Comparison of ENCODE assay signal across 24 cellular contexts in the genomic region with DNA sequence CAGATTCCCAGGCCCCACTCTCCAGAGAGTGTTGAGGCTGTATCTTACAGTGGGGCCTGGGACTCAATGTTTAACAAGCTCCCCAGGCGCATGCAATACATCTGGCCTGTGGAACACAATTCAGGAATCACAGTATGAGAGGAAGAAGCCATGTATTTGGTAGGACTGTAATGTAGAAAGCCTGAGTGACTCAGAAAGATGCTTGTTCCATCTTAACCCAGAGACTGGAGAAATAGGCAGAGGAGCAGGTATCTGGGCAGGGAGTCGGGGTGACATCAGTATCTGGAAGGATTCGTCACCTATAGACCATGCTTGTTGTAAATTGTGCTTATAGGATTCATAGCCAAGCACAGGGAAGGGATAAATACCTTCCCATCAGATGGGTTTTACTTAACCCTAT.
DNase-seq lines count a peak whose midpoint lies in the region; ATAC-seq and TF ChIP-seq lines count a peak whose summit lies in the region.
"Had no signal": no experiment of that assay in that cellular context is flagged by ENCODE, and none has a peak within 500 bp of the region (broad histone marks: within the 10 kb centered on the region; RNA-seq: fewer than 3 reads in every experiment).

No MANE protein-coding gene starts in this region.

- no peaks in the 10 kb centered on the region for H3K79me1 ChIP-seq in mesendoderm (ENCODE audit: low read length)

- POLR2A ChIA-PET in RWPE1 (lab: Yijun Ruan, JAX; ENCODE audit: low non-redundant PET) (no interaction called here), Caco-2 (lab: Charles Lee) (no interaction called here)

- no peaks in the 10 kb centered on the region for H3K9me3 Mint-ChIP-seq in Caco-2 (ENCODE audit: unreplicated experiment)
- H3K9me3 Mint-ChIP-seq: activated CD4-positive, alpha-beta memory T cell treated with anti-CD3 and anti-CD28 coated beads, Interleukin-2, amount 10 ng/mL, durations not matched to agents 7 days and 5 days; activated naive CD4-positive, alpha-beta T cell treated with anti-CD3 and anti-CD28 coated beads, Interleukin-2, amount 10 ng/mL, durations not matched to agents 7 days and 5 days; CD8-positive, alpha-beta memory T cell had no signal

- H3K36me3 Mint-ChIP-seq in Caco-2 (ENCODE audit: insufficient read depth, unreplicated experiment), result no peaks in the 10 kb centered on the region
- H3K36me3 Mint-ChIP-seq: activated naive CD4-positive, alpha-beta T cell treated with anti-CD3 and anti-CD28 coated beads, Interleukin-2, amount 10 ng/mL, durations not matched to agents 7 days and 5 days; CD8-positive, alpha-beta memory T cell had no signal

- no peak overlapping the region for H2AK5ac ChIP-seq in mesendoderm (ENCODE audit: low read length)

- no peak overlapping the region for H3K27ac Mint-ChIP-seq in Caco-2 (ENCODE audit: unreplicated experiment)
- H3K27ac Mint-ChIP-seq: activated CD4-positive, alpha-beta memory T cell treated with anti-CD3 and anti-CD28 coated beads, Interleukin-2, amount 10 ng/mL, durations not matched to agents 7 days and 5 days; activated naive CD4-positive, alpha-beta T cell treated with anti-CD3 and anti-CD28 coated beads, Interleukin-2, amount 10 ng/mL, durations not matched to agents 7 days and 5 days; CD8-positive, alpha-beta memory T cell; neural progenitor cell had no signal

- peaks cover 3% of the 10 kb centered on the region for H3K4me1 ChIP-seq in mesendoderm (ENCODE audit: control insufficient read depth, low read depth, low read length)
- H3K4me1 ChIP-seq in Caco-2, result peaks cover 9% of the 10 kb centered on the region
- H3K4me1 ChIP-seq: left lung had no signal

- no peaks in the 10 kb centered on the region for H3K79me2 ChIP-seq in mesendoderm (ENCODE audit: control insufficient read depth, insufficient read depth, low read length)

- H3K23ac ChIP-seq in mesendoderm (ENCODE audit: low read length), result no peak overlapping the region

- no peak overlapping the region for H3K4me2 ChIP-seq in mesendoderm (ENCODE audit: low read length)
- H3K4me2 ChIP-seq: neural progenitor cell had no signal

- no peak overlapping the region for H4K5ac ChIP-seq in mesendoderm (ENCODE audit: low read length)

- no peak for ATAC-seq in GM21367 (IDR thresholded peaks at IDR 0.05; ENCODE audit: unreplicated experiment)
- ATAC-seq: HepG2, mucosa of descending colon had no signal

- intact Hi-C loops in Caco-2 (cut with micrococcal nuclease; ENCODE audit: unreplicated experiment), result no loop called here

- H3K36me3 ChIP-seq in mesendoderm (ENCODE audit: control insufficient read depth, insufficient read depth, low read length) (no peaks in the 10 kb centered on the region), Caco-2 (ENCODE audit: control insufficient read depth, insufficient read depth, low read length) (no peaks in the 10 kb centered on the region)
- H3K36me3 ChIP-seq: left lung, MG63, neural progenitor cell, SJCRH30, thyroid gland had no signal

- no peak overlapping the region for H3K4me3 Mint-ChIP-seq in Caco-2 (ENCODE audit: unreplicated experiment)
- H3K4me3 Mint-ChIP-seq: activated CD4-positive, alpha-beta memory T cell treated with anti-CD3 and anti-CD28 coated beads, Interleukin-2, amount 10 ng/mL, durations not matched to agents 7 days and 5 days; activated naive CD4-positive, alpha-beta T cell treated with anti-CD3 and anti-CD28 coated beads, Interleukin-2, amount 10 ng/mL, durations not matched to agents 7 days and 5 days; CD8-positive, alpha-beta memory T cell; neural progenitor cell had no signal

- H3K27me3 ChIP-seq in mesendoderm (ENCODE audit: insufficient read depth, low read length, poor library complexity) (no peaks in the 10 kb centered on the region), Caco-2 (replicated peaks; ENCODE audit: control insufficient read depth, insufficient read depth, low read length) (no peaks in the 10 kb centered on the region)
- H3K27me3 ChIP-seq: left lung, MG63, neural progenitor cell, SJCRH30, thyroid gland had no signal

- H2BK120ac ChIP-seq in mesendoderm (ENCODE audit: low read depth, low read length), result no peak overlapping the region

- no peak overlapping the region for H4K8ac ChIP-seq in mesendoderm (ENCODE audit: low read depth, low read length)

- no peak overlapping the region for H3K56ac ChIP-seq in mesendoderm (ENCODE audit: low read length)

- H3K4ac ChIP-seq in mesendoderm (ENCODE audit: low read depth, low read length), result no peak overlapping the region

- no peaks in the 10 kb centered on the region for H3K27me3 Mint-ChIP-seq in Caco-2 (ENCODE audit: insufficient read depth, unreplicated experiment)

- peaks cover 18% of the 10 kb centered on the region for H3K4me1 Mint-ChIP-seq in Caco-2 (ENCODE audit: low read depth, unreplicated experiment)
- H3K4me1 Mint-ChIP-seq: activated naive CD4-positive, alpha-beta T cell treated with anti-CD3 and anti-CD28 coated beads, Interleukin-2, amount 10 ng/mL, durations not matched to agents 7 days and 5 days; CD8-positive, alpha-beta memory T cell had no signal

- no CpG with 5 or more reads among the region's 3 CpGs for WGBS in mesendoderm (ENCODE audit: extremely low coverage, insufficient coverage, low lambda C conversion rate)

- peak; percentile 78 for DNase-seq in ELR (ENCODE audit: low read depth)
- peak; percentile 61 for DNase-seq in M059J (ENCODE audit: low read depth)
- peak; percentile 13 for DNase-seq in choroid plexus epithelial cell (ENCODE audit: low read depth)
- DNase-seq in mesendoderm, result peak; percentile 37
- no peak for DNase-seq in SIG-M5 treated with dmso at 0.1 percent for 504 hours (lab: John Stamatoyannopoulos, UW; ENCODE audit: unreplicated experiment)
- DNase-seq in RWPE1 (ENCODE audit: low spot score), result no peak
- no peak for DNase-seq in Caco-2
- DNase-seq: activated CD4-positive, alpha-beta memory T cell treated with anti-CD3 and anti-CD28 coated beads, Interleukin-2, amount 10 ng/mL, durations not matched to agents 7 days and 5 days; activated naive CD4-positive, alpha-beta T cell treated with anti-CD3 and anti-CD28 coated beads, Interleukin-2, amount 10 ng/mL, durations not matched to agents 7 days and 5 days; CD8-positive, alpha-beta memory T cell; effector memory CD4-positive, alpha-beta T cell; left lung; MG63; mucosa of descending colon; NCI-H2171 treated with DMSO at 0.1 percent for 48 hours; psoas muscle; SJCRH30; stimulated activated CD4-positive, alpha-beta T cell treated with anti-CD3 and anti-CD28 coated beads, Interleukin-2, amount 100 ng/mL, for 48 hours; stimulated activated naive CD4-positive, alpha-beta T cell treated with Interleukin-2 at 50 U/mL for 16 hours; thyroid gland had no signal

- H3K27ac ChIP-seq in mesendoderm (ENCODE audit: low read depth, low read length), result no peak overlapping the region
- H3K27ac ChIP-seq in RWPE1, result no peak overlapping the region
- H3K27ac ChIP-seq: left lung, neural progenitor cell, SJCRH30, skin epidermis had no signal

- H2BK5ac ChIP-seq in mesendoderm (ENCODE audit: low read length), result no peak overlapping the region

- BruUV-seq in Caco-2 (replicated peaks; lab: Mats Ljungman, UMichigan), result no TSS peak

- TF ChIP-seq CTCF in choroid plexus epithelial cell (conservative IDR thresholded peaks at IDR 0.05; ENCODE audit: low read depth, low read length), result no peak
- TF ChIP-seq CTCF in RWPE1 (conservative IDR thresholded peaks at IDR 0.05; ENCODE audit: low read depth), result no peak
- TF ChIP-seq CTCF in Caco-2 (IDR thresholded peaks at IDR 0.05; ENCODE audit: insufficient read depth in 1 of 2, low read depth in 1 of 2, low read length in 1 of 2, severe bottlenecking in 1 of 2, unreplicated experiment in 1 of 2), result no peak

- H3K9ac ChIP-seq in mesendoderm (ENCODE audit: low read length), result no peak overlapping the region
- H3K9ac ChIP-seq: neural progenitor cell had no signal

- H3K18ac ChIP-seq in mesendoderm (ENCODE audit: low read length), result no peak overlapping the region

- H3K9me3 ChIP-seq in Caco-2, result no peaks in the 10 kb centered on the region
- H3K9me3 ChIP-seq: left lung, MG63, mucosa of descending colon, psoas muscle, SJCRH30, thyroid gland had no signal

- no peak overlapping the region for H2BK15ac ChIP-seq in mesendoderm (replicated peaks; ENCODE audit: low read depth)

- H3K4me3 ChIP-seq in choroid plexus epithelial cell (ENCODE audit: low read depth, low read length) (no peak overlapping the region), mesendoderm (ENCODE audit: low read length) (no peak overlapping the region), Caco-2 (ENCODE audit: low read depth, low read length) (no peak overlapping the region)
- H3K4me3 ChIP-seq: left lung, MG63, mucosa of descending colon, neural progenitor cell, psoas muscle, SJCRH30, skin epidermis, thyroid gland had no signal

- CTCF ChIA-PET in RWPE1 (lab: Yijun Ruan, JAX), result no interaction called here
- CTCF ChIA-PET in Caco-2 (lab: Charles Lee), result no interaction called here

Comparison
In these comparisons a context has a peak if more than half of its experiments do, and no peak if none do; other contexts are left out.
1. DNase-seq: peak in ELR (single experiment), M059J (single experiment), choroid plexus epithelial cell (single experiment) and mesendoderm (single experiment); none in SIG-M5 treated with dmso at 0.1 percent for 504 hours (single experiment), RWPE1 (single experiment) and Caco-2 (0 of 2).